ENCODE assay signal across 1 cellular context in genomic region chr10:5631936-5632335, GRCh38.
TF ChIP-seq lines count a peak whose summit lies in the region.

No MANE protein-coding gene starts in this region.

TF ChIP-seq in liver, 16 proteins besides CTCF, POLR2A, EP300 and RAD21 (continued from another document):
- TF ChIP-seq ZBTB33 (IDR thresholded peaks at IDR 0.05) (peak; percentile 33), ATF3 (IDR thresholded peaks at IDR 0.05) (no peak), TAF1 (conservative IDR thresholded peaks at IDR 0.05) (no peak), SP1 (IDR thresholded peaks at IDR 0.05) (peak; percentile 74), HNF4G (IDR thresholded peaks at IDR 0.05) (peak; percentile 1), JUND (IDR thresholded peaks at IDR 0.05) (no peak), REST (IDR thresholded peaks at IDR 0.05) (no peak), RXRA (IDR thresholded peaks at IDR 0.05) (peak; percentile 48 to 63), GABPA (IDR thresholded peaks at IDR 0.05 in 1 of 2, conservative IDR thresholded peaks at IDR 0.05 in 1 of 2) (no peak), EGR1 (IDR thresholded peaks at IDR 0.05; ENCODE audit: low read depth in 2 of 2) (peak in 1 of 2 donors; percentile 38)
